8 cellular contexts compared by ENCODE assay signal in genomic region chr7:19982841-19983835, GRCh38.
DNase-seq lines count a peak whose midpoint lies in the region; ATAC-seq and TF ChIP-seq lines count a peak whose summit lies in the region.

No MANE protein-coding gene starts in this region.

- ATAC-seq in heart left ventricle: no peak
- no peak for ATAC-seq in GM18505 (IDR thresholded peaks at IDR 0.05; ENCODE audit: unreplicated experiment)
- ATAC-seq in GM21381 (IDR thresholded peaks at IDR 0.05; ENCODE audit: unreplicated experiment): no peak

- no peaks in the 10 kb centered on the region for H3K36me3 ChIP-seq in heart left ventricle

- peak overlapping the region in 1 of 5 experiments; percentile 25 for H3K27ac Mint-ChIP-seq in brain

- WGBS in heart left ventricle, 4 donors: 45 to 61% (median 50%) methylated on average over 6 of the region's 6 CpGs

- no peaks in the 10 kb centered on the region for H3K4me1 ChIP-seq in heart left ventricle

- TF ChIP-seq CTCF in heart left ventricle (IDR thresholded peaks at IDR 0.05): peak in 7 of 12 donors; percentile 7 to 38 (median 30)
- TF ChIP-seq CTCF in brain (conservative IDR thresholded peaks at IDR 0.05): peak; percentile 49

- H3K4me1 Mint-ChIP-seq in brain: no peaks in the 10 kb centered on the region

- H3K4me3 Mint-ChIP-seq in brain: no peak overlapping the region

- intact Hi-C loops in heart left ventricle (cut with DNase I): no loop called here
- intact Hi-C loops in cardiac septum (cut with DNase I): no loop called here

- no peaks in the 10 kb centered on the region for H3K27me3 Mint-ChIP-seq in brain

- H3K9me3 ChIP-seq in heart left ventricle: peaks cover 0 to 20% (median 0%) of the 10 kb centered on the region in 12 donors

- TF ChIP-seq POLR2A in heart left ventricle (IDR thresholded peaks at IDR 0.05) (no peak), GM18505 (IDR thresholded peaks at IDR 0.05; ENCODE audit: borderline replicate concordance, extremely low read depth, insufficient read depth, insufficient read length) (no peak)

- no peak overlapping the region for H3K27ac ChIP-seq in heart left ventricle

- DNase-seq in heart left ventricle (peak in 2 of 5 donors; percentile 20 to 28), cardiac septum (ENCODE audit: low spot score) (no peak), LHCN-M2 (ENCODE audit: low read depth) (peak; percentile 77), non-pigmented ciliary epithelial cell (ENCODE audit: low read depth) (peak; percentile 34)
- no peak for DNase-seq in stimulated activated CD4-positive, alpha-beta T cell treated with anti-CD3 and anti-CD28 coated beads, Interleukin-2, amount 100 ng/mL, for 48 hours

- no peak overlapping the region for H3K4me3 ChIP-seq in heart left ventricle

- H3K27me3 ChIP-seq in heart left ventricle: no peaks in the 10 kb centered on the region

- no peaks in the 10 kb centered on the region for H3K36me3 Mint-ChIP-seq in brain

- H3K9me3 Mint-ChIP-seq in brain: peaks cover 4 to 40% (median 19%) of the 10 kb centered on the region in 5 experiments

Comparison
In these comparisons a context has a peak if more than half of its experiments do, and no peak if none do; other contexts are left out.
1. DNase-seq: peak in LHCN-M2 (single experiment) and non-pigmented ciliary epithelial cell (single experiment); none in cardiac septum (single experiment) and stimulated activated CD4-positive, alpha-beta T cell treated with anti-CD3 and anti-CD28 coated beads, Interleukin-2, amount 100 ng/mL, for 48 hours (0 of 2).